Comparison of ENCODE assay signal across 1 cellular context in genomic region chr6:3977875-3978711, GRCh38.
TF ChIP-seq lines count a peak whose summit lies in the region.

No MANE protein-coding gene starts in this region.

TF ChIP-seq in H1, 55 proteins besides CTCF, POLR2A, EP300 and RAD21 (continued from another document):
- TF ChIP-seq, protein P1, sequence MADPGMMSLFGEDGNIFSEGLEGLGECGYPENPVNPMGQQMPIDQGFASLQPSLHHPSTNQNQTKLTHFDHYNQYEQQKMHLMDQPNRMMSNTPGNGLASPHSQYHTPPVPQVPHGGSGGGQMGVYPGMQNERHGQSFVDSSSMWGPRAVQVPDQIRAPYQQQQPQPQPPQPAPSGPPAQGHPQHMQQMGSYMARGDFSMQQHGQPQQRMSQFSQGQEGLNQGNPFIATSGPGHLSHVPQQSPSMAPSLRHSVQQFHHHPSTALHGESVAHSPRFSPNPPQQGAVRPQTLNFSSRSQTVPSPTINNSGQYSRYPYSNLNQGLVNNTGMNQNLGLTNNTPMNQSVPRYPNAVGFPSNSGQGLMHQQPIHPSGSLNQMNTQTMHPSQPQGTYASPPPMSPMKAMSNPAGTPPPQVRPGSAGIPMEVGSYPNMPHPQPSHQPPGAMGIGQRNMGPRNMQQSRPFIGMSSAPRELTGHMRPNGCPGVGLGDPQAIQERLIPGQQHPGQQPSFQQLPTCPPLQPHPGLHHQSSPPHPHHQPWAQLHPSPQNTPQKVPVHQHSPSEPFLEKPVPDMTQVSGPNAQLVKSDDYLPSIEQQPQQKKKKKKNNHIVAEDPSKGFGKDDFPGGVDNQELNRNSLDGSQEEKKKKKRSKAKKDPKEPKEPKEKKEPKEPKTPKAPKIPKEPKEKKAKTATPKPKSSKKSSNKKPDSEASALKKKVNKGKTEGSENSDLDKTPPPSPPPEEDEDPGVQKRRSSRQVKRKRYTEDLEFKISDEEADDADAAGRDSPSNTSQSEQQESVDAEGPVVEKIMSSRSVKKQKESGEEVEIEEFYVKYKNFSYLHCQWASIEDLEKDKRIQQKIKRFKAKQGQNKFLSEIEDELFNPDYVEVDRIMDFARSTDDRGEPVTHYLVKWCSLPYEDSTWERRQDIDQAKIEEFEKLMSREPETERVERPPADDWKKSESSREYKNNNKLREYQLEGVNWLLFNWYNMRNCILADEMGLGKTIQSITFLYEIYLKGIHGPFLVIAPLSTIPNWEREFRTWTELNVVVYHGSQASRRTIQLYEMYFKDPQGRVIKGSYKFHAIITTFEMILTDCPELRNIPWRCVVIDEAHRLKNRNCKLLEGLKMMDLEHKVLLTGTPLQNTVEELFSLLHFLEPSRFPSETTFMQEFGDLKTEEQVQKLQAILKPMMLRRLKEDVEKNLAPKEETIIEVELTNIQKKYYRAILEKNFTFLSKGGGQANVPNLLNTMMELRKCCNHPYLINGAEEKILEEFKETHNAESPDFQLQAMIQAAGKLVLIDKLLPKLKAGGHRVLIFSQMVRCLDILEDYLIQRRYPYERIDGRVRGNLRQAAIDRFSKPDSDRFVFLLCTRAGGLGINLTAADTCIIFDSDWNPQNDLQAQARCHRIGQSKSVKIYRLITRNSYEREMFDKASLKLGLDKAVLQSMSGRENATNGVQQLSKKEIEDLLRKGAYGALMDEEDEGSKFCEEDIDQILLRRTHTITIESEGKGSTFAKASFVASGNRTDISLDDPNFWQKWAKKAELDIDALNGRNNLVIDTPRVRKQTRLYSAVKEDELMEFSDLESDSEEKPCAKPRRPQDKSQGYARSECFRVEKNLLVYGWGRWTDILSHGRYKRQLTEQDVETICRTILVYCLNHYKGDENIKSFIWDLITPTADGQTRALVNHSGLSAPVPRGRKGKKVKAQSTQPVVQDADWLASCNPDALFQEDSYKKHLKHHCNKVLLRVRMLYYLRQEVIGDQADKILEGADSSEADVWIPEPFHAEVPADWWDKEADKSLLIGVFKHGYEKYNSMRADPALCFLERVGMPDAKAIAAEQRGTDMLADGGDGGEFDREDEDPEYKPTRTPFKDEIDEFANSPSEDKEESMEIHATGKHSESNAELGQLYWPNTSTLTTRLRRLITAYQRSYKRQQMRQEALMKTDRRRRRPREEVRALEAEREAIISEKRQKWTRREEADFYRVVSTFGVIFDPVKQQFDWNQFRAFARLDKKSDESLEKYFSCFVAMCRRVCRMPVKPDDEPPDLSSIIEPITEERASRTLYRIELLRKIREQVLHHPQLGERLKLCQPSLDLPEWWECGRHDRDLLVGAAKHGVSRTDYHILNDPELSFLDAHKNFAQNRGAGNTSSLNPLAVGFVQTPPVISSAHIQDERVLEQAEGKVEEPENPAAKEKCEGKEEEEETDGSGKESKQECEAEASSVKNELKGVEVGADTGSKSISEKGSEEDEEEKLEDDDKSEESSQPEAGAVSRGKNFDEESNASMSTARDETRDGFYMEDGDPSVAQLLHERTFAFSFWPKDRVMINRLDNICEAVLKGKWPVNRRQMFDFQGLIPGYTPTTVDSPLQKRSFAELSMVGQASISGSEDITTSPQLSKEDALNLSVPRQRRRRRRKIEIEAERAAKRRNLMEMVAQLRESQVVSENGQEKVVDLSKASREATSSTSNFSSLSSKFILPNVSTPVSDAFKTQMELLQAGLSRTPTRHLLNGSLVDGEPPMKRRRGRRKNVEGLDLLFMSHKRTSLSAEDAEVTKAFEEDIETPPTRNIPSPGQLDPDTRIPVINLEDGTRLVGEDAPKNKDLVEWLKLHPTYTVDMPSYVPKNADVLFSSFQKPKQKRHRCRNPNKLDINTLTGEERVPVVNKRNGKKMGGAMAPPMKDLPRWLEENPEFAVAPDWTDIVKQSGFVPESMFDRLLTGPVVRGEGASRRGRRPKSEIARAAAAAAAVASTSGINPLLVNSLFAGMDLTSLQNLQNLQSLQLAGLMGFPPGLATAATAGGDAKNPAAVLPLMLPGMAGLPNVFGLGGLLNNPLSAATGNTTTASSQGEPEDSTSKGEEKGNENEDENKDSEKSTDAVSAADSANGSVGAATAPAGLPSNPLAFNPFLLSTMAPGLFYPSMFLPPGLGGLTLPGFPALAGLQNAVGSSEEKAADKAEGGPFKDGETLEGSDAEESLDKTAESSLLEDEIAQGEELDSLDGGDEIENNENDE (IDR thresholded peaks at IDR 0.05; ENCODE audit: insufficient replicate concordance, low read length), result no peak
- TF ChIP-seq RFX5 (IDR thresholded peaks at IDR 0.05; ENCODE audit: borderline replicate concordance, low read depth, low read length) (no peak), TBP (IDR thresholded peaks at IDR 0.05; ENCODE audit: low read depth, low read length) (no peak), YY1 (IDR thresholded peaks at IDR 0.05; ENCODE audit: low read depth, low read length) (no peak), NANOG (IDR thresholded peaks at IDR 0.05; ENCODE audit: insufficient read depth, low read depth, low read length, poor library complexity, severe bottlenecking) (no peak), ATF3 (IDR thresholded peaks at IDR 0.05; ENCODE audit: insufficient read depth, low read depth, low read length) (no peak), JUN (IDR thresholded peaks at IDR 0.05; ENCODE audit: low read depth, low read length) (no peak), CBX5 (IDR thresholded peaks at IDR 0.05; ENCODE audit: low read depth, low read length) (no peak), KDM5A (IDR thresholded peaks at IDR 0.05; ENCODE audit: low read length) (no peak), TAF7 (optimal IDR thresholded peaks at IDR 0.05; ENCODE audit: borderline replicate concordance, low read depth, low read length) (no peak), CHD2 (IDR thresholded peaks at IDR 0.05; ENCODE audit: low read length) (no peak), ATF2 (IDR thresholded peaks at IDR 0.05; ENCODE audit: low read length) (no peak)
